ENCODE assay signal across 1 cellular context in the genomic region with DNA sequence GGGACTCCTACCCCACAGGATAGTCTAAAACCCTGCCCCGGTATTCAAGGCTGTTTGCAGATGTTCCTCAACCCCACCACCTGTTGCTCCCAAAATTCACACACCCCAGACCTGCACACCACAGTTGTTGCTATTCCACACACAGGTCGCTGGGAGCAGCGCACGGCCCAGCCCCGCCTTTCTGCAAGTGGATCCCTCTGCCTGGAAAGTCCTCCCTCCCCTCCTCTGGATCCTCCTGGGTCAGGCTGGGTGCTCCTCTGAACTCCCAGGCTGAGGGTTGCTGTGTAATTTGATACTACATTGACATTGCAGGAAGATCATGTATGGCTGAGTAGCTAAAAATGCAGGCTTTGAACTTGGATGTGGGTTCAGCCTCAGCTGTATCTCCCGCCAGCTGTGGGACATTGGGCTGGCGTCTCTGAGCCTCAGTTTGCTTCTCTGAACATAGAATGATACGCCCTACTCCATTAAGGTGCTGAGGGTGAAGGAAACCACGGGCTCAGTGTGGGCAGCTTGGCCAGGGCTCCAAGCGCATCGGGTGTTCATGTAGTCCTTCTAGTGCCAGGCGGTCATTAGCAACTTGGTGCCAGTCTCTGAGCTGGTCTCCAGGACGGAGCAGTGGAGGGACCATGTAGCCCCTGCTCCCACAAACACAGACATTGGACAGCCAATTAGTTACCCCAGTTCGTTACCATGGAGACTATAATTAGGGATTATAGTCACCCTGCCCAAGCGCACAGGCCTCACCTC.
TF ChIP-seq lines count a peak whose summit lies in the region.

No MANE protein-coding gene starts in this region.

TF ChIP-seq in GM23338, 12 proteins besides CTCF, POLR2A, EP300 and RAD21 (continued from another document):
- TF ChIP-seq, protein P1, sequence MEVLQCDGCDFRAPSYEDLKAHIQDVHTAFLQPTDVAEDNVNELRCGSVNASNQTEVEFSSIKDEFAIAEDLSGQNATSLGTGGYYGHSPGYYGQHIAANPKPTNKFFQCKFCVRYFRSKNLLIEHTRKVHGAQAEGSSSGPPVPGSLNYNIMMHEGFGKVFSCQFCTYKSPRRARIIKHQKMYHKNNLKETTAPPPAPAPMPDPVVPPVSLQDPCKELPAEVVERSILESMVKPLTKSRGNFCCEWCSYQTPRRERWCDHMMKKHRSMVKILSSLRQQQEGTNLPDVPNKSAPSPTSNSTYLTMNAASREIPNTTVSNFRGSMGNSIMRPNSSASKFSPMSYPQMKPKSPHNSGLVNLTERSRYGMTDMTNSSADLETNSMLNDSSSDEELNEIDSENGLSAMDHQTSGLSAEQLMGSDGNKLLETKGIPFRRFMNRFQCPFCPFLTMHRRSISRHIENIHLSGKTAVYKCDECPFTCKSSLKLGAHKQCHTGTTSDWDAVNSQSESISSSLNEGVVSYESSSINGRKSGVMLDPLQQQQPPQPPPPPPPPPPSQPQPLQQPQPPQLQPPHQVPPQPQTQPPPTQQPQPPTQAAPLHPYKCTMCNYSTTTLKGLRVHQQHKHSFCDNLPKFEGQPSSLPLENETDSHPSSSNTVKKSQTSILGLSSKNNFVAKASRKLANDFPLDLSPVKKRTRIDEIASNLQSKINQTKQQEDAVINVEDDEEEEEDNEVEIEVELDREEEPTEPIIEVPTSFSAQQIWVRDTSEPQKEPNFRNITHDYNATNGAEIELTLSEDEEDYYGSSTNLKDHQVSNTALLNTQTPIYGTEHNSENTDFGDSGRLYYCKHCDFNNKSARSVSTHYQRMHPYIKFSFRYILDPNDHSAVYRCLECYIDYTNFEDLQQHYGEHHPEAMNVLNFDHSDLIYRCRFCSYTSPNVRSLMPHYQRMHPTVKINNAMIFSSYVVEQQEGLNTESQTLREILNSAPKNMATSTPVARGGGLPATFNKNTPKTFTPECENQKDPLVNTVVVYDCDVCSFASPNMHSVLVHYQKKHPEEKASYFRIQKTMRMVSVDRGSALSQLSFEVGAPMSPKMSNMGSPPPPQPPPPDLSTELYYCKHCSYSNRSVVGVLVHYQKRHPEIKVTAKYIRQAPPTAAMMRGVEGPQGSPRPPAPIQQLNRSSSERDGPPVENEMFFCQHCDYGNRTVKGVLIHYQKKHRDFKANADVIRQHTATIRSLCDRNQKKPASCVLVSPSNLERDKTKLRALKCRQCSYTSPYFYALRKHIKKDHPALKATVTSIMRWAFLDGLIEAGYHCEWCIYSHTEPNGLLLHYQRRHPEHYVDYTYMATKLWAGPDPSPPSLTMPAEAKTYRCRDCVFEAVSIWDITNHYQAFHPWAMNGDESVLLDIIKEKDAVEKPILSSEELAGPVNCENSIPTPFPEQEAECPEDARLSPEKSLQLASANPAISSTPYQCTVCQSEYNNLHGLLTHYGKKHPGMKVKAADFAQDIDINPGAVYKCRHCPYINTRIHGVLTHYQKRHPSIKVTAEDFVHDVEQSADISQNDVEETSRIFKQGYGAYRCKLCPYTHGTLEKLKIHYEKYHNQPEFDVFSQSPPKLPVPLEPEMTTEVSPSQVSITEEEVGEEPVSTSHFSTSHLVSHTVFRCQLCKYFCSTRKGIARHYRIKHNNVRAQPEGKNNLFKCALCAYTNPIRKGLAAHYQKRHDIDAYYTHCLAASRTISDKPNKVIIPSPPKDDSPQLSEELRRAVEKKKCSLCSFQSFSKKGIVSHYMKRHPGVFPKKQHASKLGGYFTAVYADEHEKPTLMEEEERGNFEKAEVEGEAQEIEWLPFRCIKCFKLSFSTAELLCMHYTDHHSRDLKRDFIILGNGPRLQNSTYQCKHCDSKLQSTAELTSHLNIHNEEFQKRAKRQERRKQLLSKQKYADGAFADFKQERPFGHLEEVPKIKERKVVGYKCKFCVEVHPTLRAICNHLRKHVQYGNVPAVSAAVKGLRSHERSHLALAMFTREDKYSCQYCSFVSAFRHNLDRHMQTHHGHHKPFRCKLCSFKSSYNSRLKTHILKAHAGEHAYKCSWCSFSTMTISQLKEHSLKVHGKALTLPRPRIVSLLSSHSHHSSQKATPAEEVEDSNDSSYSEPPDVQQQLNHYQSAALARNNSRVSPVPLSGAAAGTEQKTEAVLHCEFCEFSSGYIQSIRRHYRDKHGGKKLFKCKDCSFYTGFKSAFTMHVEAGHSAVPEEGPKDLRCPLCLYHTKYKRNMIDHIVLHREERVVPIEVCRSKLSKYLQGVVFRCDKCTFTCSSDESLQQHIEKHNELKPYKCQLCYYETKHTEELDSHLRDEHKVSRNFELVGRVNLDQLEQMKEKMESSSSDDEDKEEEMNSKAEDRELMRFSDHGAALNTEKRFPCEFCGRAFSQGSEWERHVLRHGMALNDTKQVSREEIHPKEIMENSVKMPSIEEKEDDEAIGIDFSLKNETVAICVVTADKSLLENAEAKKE (CRISPR knock-in tag; IDR thresholded peaks at IDR 0.05), result no peak
- no peak for TF ChIP-seq ZNF114 (CRISPR knock-in tag; IDR thresholded peaks at IDR 0.05)
- TF ChIP-seq NANOG (IDR thresholded peaks at IDR 0.05; ENCODE audit: borderline replicate concordance), result no peak
- TF ChIP-seq CREB1 (CRISPR knock-in tag; IDR thresholded peaks at IDR 0.05; ENCODE audit: low read depth), result no peak
- TF ChIP-seq JUNB (IDR thresholded peaks at IDR 0.05; ENCODE audit: unreplicated experiment), result no peak
- no peak for TF ChIP-seq EZH2phosphoT487 (IDR thresholded peaks at IDR 0.05; ENCODE audit: unreplicated experiment)
- TF ChIP-seq EZH2 (IDR thresholded peaks at IDR 0.05; ENCODE audit: low read depth, unreplicated experiment), result no peak
- no peak for TF ChIP-seq ZNF331 (CRISPR knock-in tag; IDR thresholded peaks at IDR 0.05; ENCODE audit: low read depth)
